Comparison of ENCODE assay signal across 7 cellular contexts in the genomic region with DNA sequence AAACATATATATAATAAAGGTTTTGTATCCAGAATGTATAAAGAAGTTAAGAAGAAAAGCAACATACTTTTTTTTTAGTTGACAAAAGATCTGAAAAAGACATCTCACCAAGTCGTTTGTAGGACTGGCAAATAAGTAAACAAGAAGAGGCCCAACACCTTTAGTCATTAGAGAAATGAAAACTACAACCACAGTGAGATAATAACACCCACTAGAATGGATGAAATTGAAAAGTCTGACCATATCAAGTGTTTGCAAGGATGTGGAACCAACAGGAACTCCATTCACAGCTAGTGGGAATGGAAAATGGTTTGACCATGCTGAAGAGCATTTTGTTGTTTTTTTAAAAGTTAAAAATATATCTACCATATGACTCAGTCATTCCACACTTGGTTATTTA. TPM values are rescaled to one million over a fixed set of nuclear protein-coding genes. Genes with fewer than 3 reads are reported as not detected.
DNase-seq lines count a peak whose midpoint lies in the region; ATAC-seq, FAIRE-seq and TF ChIP-seq lines count a peak whose summit lies in the region.
"Not testable (repeated sequence)": the region's sequence is repeated elsewhere in the genome, so short reads cannot be mapped to it uniquely, and the experiment has no call there.
"Had no signal": no experiment of that assay in that cellular context is flagged by ENCODE, and none has a peak within 500 bp of the region (broad histone marks: within the 10 kb centered on the region; RNA-seq: fewer than 3 reads in every experiment).

No MANE protein-coding gene starts in this region.

- TF ChIP-seq POLR2A in GM12892 (IDR thresholded peaks at IDR 0.05; ENCODE audit: low read depth, low read length); GM12878 (IDR thresholded peaks at IDR 0.05; ENCODE audit: low read depth, low read length): not testable (repeated sequence)

- not testable (repeated sequence) for H3K9me3 ChIP-seq in GM12878 (replicated peaks; ENCODE audit: control insufficient read depth, insufficient read depth, low read length)

- H3K4me3 ChIP-seq in GM12878, result not testable (repeated sequence)

- TF ChIP-seq RAD21 in GM12878 (IDR thresholded peaks at IDR 0.05; ENCODE audit: insufficient read depth, low read depth, low read length), result not testable (repeated sequence)

- no CpG with 5 or more reads among the region's 1 CpG for WGBS in GM12878 (ENCODE audit: insufficient coverage, insufficient replicate concordance, low lambda C conversion rate, missing lambda C conversion rate)

- H3K36me3 ChIP-seq in GM12878 (ENCODE audit: control insufficient read depth in 2 of 2, insufficient read depth in 2 of 2, low read length in 1 of 2), result not testable (repeated sequence)

- not testable (repeated sequence) for H3K27ac Mint-ChIP-seq in activated CD8-positive, alpha-beta T cell treated with anti-CD3 and anti-CD28 coated beads for 36 hours; activated T-helper 17 cell treated with anti-CD3 and anti-CD28 coated beads, Interleukin-2, amount 50 U/mL, for 72 hours; natural killer cell

- not testable (repeated sequence) for DNase-seq in GM12892 (ENCODE audit: insufficient read length); activated CD8-positive, alpha-beta T cell treated with anti-CD3 and anti-CD28 coated beads for 36 hours; GM12878 (ENCODE audit: low read depth, low spot score); natural killer cell; stimulated activated naive CD8-positive, alpha-beta T cell treated with anti-CD3 and anti-CD28 coated beads, Interleukin-15, Interleukin-2, amounts not matched to agents 100 U/mL and 50 U/mL, for 24 hours

- not testable (repeated sequence) for H3K27me3 Mint-ChIP-seq in activated CD8-positive, alpha-beta T cell treated with anti-CD3 and anti-CD28 coated beads for 36 hours; activated T-helper 17 cell treated with anti-CD3 and anti-CD28 coated beads, Interleukin-2, amount 50 U/mL, for 72 hours; natural killer cell (ENCODE audit: low read depth in 2 of 2)

- in situ Hi-C loops in GM12878 (cut with MboI), result not testable (repeated sequence)

- ATAC-seq in activated CD8-positive, alpha-beta T cell treated with anti-CD3 and anti-CD28 coated beads for 36 hours, result peak; percentile 53
- peak; percentile 78 for ATAC-seq in activated T-helper 17 cell treated with anti-CD3 and anti-CD28 coated beads, Interleukin-2, amount 50 U/mL, for 72 hours (replicated peaks)
- ATAC-seq in GM12878 (peak; percentile 30), natural killer cell (peak; percentile 32 to 61 (median 55))
- peak; percentile 65 for ATAC-seq in stimulated activated naive CD8-positive, alpha-beta T cell treated with anti-CD3 and anti-CD28 coated beads, Interleukin-15, Interleukin-2, amounts not matched to agents 100 U/mL and 50 U/mL, for 24 hours

- H3K4me2 ChIP-seq in GM12878 (ENCODE audit: control insufficient read depth, insufficient read depth), result not testable (repeated sequence)

- TF ChIP-seq CTCF in activated CD8-positive, alpha-beta T cell treated with anti-CD3 and anti-CD28 coated beads for 36 hours (IDR thresholded peaks at IDR 0.05); GM12878 (IDR thresholded peaks at IDR 0.05 in 2 of 3, conservative IDR thresholded peaks at IDR 0.05 in 1 of 3; ENCODE audit: control insufficient read depth in 2 of 3, extremely low read depth in 1 of 3, insufficient read depth in 1 of 3, low read depth in 3 of 3, low read length in 3 of 3); natural killer cell (IDR thresholded peaks at IDR 0.05): not testable (repeated sequence)

- RAD21 ChIA-PET in GM12878 (lab: Charles Lee; ENCODE audit: unreplicated experiment), result not testable (repeated sequence)

- POLR2A ChIA-PET in activated CD8-positive, alpha-beta T cell treated with anti-CD3 and anti-CD28 coated beads for 36 hours (lab: Charles Lee); GM12878 (lab: Charles Lee): not testable (repeated sequence)

- not testable (repeated sequence) for H3K27ac ChIP-seq in GM12878 (ENCODE audit: control insufficient read depth, insufficient read depth)

- H3K9me3 Mint-ChIP-seq in activated CD8-positive, alpha-beta T cell treated with anti-CD3 and anti-CD28 coated beads for 36 hours; activated T-helper 17 cell treated with anti-CD3 and anti-CD28 coated beads, Interleukin-2, amount 50 U/mL, for 72 hours; natural killer cell: not testable (repeated sequence)

- BruUV-seq in GM12878 (replicated peaks; lab: Mats Ljungman, UMichigan), result not testable (repeated sequence)

- not testable (repeated sequence) for H3K9ac ChIP-seq in GM12878 (ENCODE audit: control insufficient read depth, insufficient read depth, low read length)

- not testable (repeated sequence) for H2AFZ ChIP-seq in GM12878 (ENCODE audit: control insufficient read depth, low read depth, low read length)

- not testable (repeated sequence) for H3K27me3 ChIP-seq in GM12878 (replicated peaks in 1 of 2; ENCODE audit: control insufficient read depth in 2 of 2, insufficient read depth in 2 of 2, low read length in 1 of 2)

- not testable (repeated sequence) for H4K20me1 ChIP-seq in GM12878 (ENCODE audit: control insufficient read depth, insufficient read depth)

- SMC1A ChIA-PET in GM12878 (lab: Charles Lee; ENCODE audit: uncharacterized antibody, unreplicated experiment), result not testable (repeated sequence)

- intact Hi-C loops in activated CD8-positive, alpha-beta T cell treated with anti-CD3 and anti-CD28 coated beads for 36 hours (cut with micrococcal nuclease); GM12878 (cut with micrococcal nuclease; ENCODE audit: unreplicated experiment); natural killer cell (cut with micrococcal nuclease): not testable (repeated sequence)

- H3K79me2 ChIP-seq in GM12878 (ENCODE audit: control insufficient read depth, insufficient read depth, low read length), result not testable (repeated sequence)

- not testable (repeated sequence) for H3K36me3 Mint-ChIP-seq in activated CD8-positive, alpha-beta T cell treated with anti-CD3 and anti-CD28 coated beads for 36 hours (ENCODE audit: low read depth); activated T-helper 17 cell treated with anti-CD3 and anti-CD28 coated beads, Interleukin-2, amount 50 U/mL, for 72 hours (ENCODE audit: low read depth); natural killer cell

- CTCF ChIA-PET in activated CD8-positive, alpha-beta T cell treated with anti-CD3 and anti-CD28 coated beads for 36 hours (lab: Charles Lee); GM12878 (lab: Yijun Ruan, JAX): not testable (repeated sequence)

- H3K4me1 Mint-ChIP-seq in activated CD8-positive, alpha-beta T cell treated with anti-CD3 and anti-CD28 coated beads for 36 hours (ENCODE audit: low read depth); activated T-helper 17 cell treated with anti-CD3 and anti-CD28 coated beads, Interleukin-2, amount 50 U/mL, for 72 hours; natural killer cell: not testable (repeated sequence)

- not testable (repeated sequence) for H3K4me1 ChIP-seq in GM12878 (ENCODE audit: control insufficient read depth, insufficient read depth, low read length)

- H3K4me3 Mint-ChIP-seq in activated CD8-positive, alpha-beta T cell treated with anti-CD3 and anti-CD28 coated beads for 36 hours; activated T-helper 17 cell treated with anti-CD3 and anti-CD28 coated beads, Interleukin-2, amount 50 U/mL, for 72 hours; natural killer cell: not testable (repeated sequence)

- peak; percentile 51 for FAIRE-seq in GM12892 (lab: Jason Lieb, UNC)
- not testable (repeated sequence) for FAIRE-seq in GM12878 (lab: Jason Lieb, UNC)

- not testable (repeated sequence) for TF ChIP-seq EP300 in GM12878 (IDR thresholded peaks at IDR 0.05; ENCODE audit: borderline replicate concordance in 1 of 2, control insufficient read depth in 1 of 2, low read depth in 2 of 2, low read length in 2 of 2)

RNA-seq across cellular contexts. Expression of gene PLGLB2, which starts 54.0 kb away (rescaled TPM):
- 0.40 TPM for polyA plus RNA-seq in GM12892 (2012; ENCODE audit: missing spikeins)
- total RNA-seq in activated CD8-positive, alpha-beta T cell treated with anti-CD3 and anti-CD28 coated beads for 36 hours, result under 1 TPM in 1 of 2 experiments, not detected in 1; 0.32 TPM
- 1 to 10 TPM; 1.6 to 2.6 TPM for total RNA-seq in activated T-helper 17 cell treated with anti-CD3 and anti-CD28 coated beads, Interleukin-2, amount 50 U/mL, for 72 hours
- 3.1 and 4.1 TPM in 2 replicates for total RNA-seq in GM12878 (2013; cell fraction: nucleolus; rRNA removed)
- total RNA-seq in GM12878 (2014; rRNA removed) (0.34 and 0.49 TPM in 2 replicates), GM12878 (2014; rRNA removed; fragmentation: Illumina TruSeq; extraction: Trizol) (0.58 and 0.60 TPM in 2 replicates), GM12878 (2021) (0.53 TPM in 1 of 2 replicates, not detected in the other), natural killer cell (1 to 10 TPM; 3.1 to 4.1 (median 3.5) TPM)
- polyA plus RNA-seq in GM12878 (2011; ENCODE audit: low read depth), result not detected
- polyA plus RNA-seq in GM12878 (2011; rRNA removed) (0.60 and 0.72 TPM in 2 replicates), GM12878 (2014; fragmentation: Illumina TruSeq; extraction: Trizol) (0.24 and 0.25 TPM in 2 replicates), GM12878 (2014; fragmentation: Nextera tagmentation; extraction: Ambion mirVana) (under 1 TPM in 1 of 2 experiments, not detected in 1; 0.35 TPM), GM12878 (2014; rRNA removed) (0.09 and 0.73 TPM in 2 replicates), GM12878 (2016; fragmentation: Nextera tagmentation; extraction: Ambion mirVana) (not detected)
- polyA plus RNA-seq in GM12878 (2011; cell fraction: cytosol; rRNA removed), result 0.07 and 0.30 TPM in 2 replicates
- polyA plus RNA-seq in GM12878 (2011; cell fraction: nucleus; rRNA removed), result 1.7 and 2.7 TPM in 2 replicates
- 0.24 TPM in 1 of 2 replicates, not detected in the other for polyA plus RNA-seq in GM12878 (2012)
- 1.2 and 1.5 TPM in 2 replicates for polyA minus RNA-seq in GM12878 (2011; rRNA and poly(A)+ RNA removed)
- not detected in 2 replicates for polyA minus RNA-seq in GM12878 (2011; cell fraction: cytosol; rRNA and poly(A)+ RNA removed)
- polyA minus RNA-seq in GM12878 (2011; cell fraction: nucleus; rRNA and poly(A)+ RNA removed), result 2.1 and 4.2 TPM in 2 replicates
- total RNA-seq: CD4-positive, CD25-positive, alpha-beta regulatory T cell had no signal
